8 cellular contexts compared by ENCODE assay signal in the genomic region with DNA sequence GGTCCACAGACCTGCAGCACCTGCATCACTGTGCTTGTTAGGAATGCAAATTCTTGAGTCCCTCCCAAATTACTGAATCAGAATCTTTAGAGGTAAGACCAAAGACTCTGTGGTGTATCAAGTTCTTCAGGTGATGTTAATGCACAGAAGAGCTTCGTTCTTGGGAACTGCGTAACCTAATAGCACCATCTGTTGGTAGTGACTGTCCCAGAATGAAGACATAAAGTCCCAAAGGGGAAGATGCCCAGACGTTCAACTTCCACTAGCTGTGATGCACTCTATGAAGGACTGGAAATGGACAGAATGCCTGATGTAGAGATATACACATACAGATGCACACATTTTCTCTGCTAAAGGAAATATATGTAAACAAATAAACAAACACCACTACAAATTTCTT.
DNase-seq lines count a peak whose midpoint lies in the region; ATAC-seq, FAIRE-seq and TF ChIP-seq lines count a peak whose summit lies in the region.

No MANE protein-coding gene starts in this region.

- no peaks in the 10 kb centered on the region for H3K36me3 Mint-ChIP-seq in stimulated activated naive B cell treated with anti-CD40 and anti-IgM and Interleukin-4, amounts not matched to agents 10 μg/mL and 1 μg/mL and 100 μg/mL, for 72 hours

- peak; percentile 78 for ATAC-seq in GM19467 (IDR thresholded peaks at IDR 0.05; ENCODE audit: unreplicated experiment)
- ATAC-seq in HG03460 (IDR thresholded peaks at IDR 0.05; ENCODE audit: unreplicated experiment) = peak; percentile 68
- peak; percentile 81 to 84 for ATAC-seq in stimulated activated naive B cell treated with anti-CD40 and anti-IgM and Interleukin-4, amounts not matched to agents 10 μg/mL and 1 μg/mL and 100 μg/mL, for 72 hours (replicated peaks)

- TF ChIP-seq CTCF in D721Med (IDR thresholded peaks at IDR 0.05; ENCODE audit: insufficient read depth, missing control alignments) (peak; percentile 61), PC-9 (conservative IDR thresholded peaks at IDR 0.05) (peak; percentile 31; the same call in 1 of the 2 replicates), tibial nerve (IDR thresholded peaks at IDR 0.05) (peak in 2 of 5 experiments; percentile 17 to 30)

- FAIRE-seq in D721Med (lab: Jason Lieb, UNC) = no peak
- peak; percentile 37 for FAIRE-seq in frontal cortex (lab: Jason Lieb, UNC)

- no peak overlapping the region for H3K4me2 ChIP-seq in PC-9

- no peaks in the 10 kb centered on the region for H4K20me1 ChIP-seq in PC-9 (ENCODE audit: insufficient read depth)

- H3K9me3 ChIP-seq in PC-9 (ENCODE audit: insufficient read depth, low read depth) (no peaks in the 10 kb centered on the region), tibial nerve (no peaks in the 10 kb centered on the region)

- no peaks in the 10 kb centered on the region for H3F3A ChIP-seq in PC-9 (ENCODE audit: insufficient read depth, low read depth)

- H3K4me1 Mint-ChIP-seq in stimulated activated naive B cell treated with anti-CD40 and anti-IgM and Interleukin-4, amounts not matched to agents 10 μg/mL and 1 μg/mL and 100 μg/mL, for 72 hours = peaks cover 2 to 4% of the 10 kb centered on the region in 2 donors

- DNase-seq in D721Med (ENCODE audit: insufficient read length, low spot score) (no peak), PC-9 (no peak), frontal cortex (ENCODE audit: low spot score in 2 of 2) (peak; percentile 6 to 7), tibial nerve (ENCODE audit: low spot score in 2 of 2) (no peak), DMS79 (lab: John Stamatoyannopoulos, UW) (no peak)
- DNase-seq in stimulated activated naive B cell treated with anti-CD40 and anti-IgM and Interleukin-4, amounts not matched to agents 10 μg/mL and 1 μg/mL and 100 μg/mL, for 72 hours = peak; percentile 8

- H3K36me3 ChIP-seq in PC-9 (ENCODE audit: low read depth) (no peaks in the 10 kb centered on the region), tibial nerve (no peaks in the 10 kb centered on the region)

- no peaks in the 10 kb centered on the region for H3K9me3 Mint-ChIP-seq in stimulated activated naive B cell treated with anti-CD40 and anti-IgM and Interleukin-4, amounts not matched to agents 10 μg/mL and 1 μg/mL and 100 μg/mL, for 72 hours

- H3K27me3 ChIP-seq in PC-9 (ENCODE audit: insufficient read depth, low read depth) = no peaks in the 10 kb centered on the region
- no peaks in the 10 kb centered on the region for H3K27me3 ChIP-seq in tibial nerve

- TF ChIP-seq EP300 in tibial nerve (IDR thresholded peaks at IDR 0.05) = no peak

- TF ChIP-seq POLR2A in tibial nerve (IDR thresholded peaks at IDR 0.05) = no peak

- H3K27ac ChIP-seq in PC-9 (no peak overlapping the region), tibial nerve (no peak overlapping the region)

- no TSS peak for BruUV-seq in PC-9 (replicated peaks; lab: Mats Ljungman, UMichigan)

- H3K27ac Mint-ChIP-seq in stimulated activated naive B cell treated with anti-CD40 and anti-IgM and Interleukin-4, amounts not matched to agents 10 μg/mL and 1 μg/mL and 100 μg/mL, for 72 hours = no peak overlapping the region

- H3K79me2 ChIP-seq in PC-9 (ENCODE audit: low read depth) = no peaks in the 10 kb centered on the region

- H3K4me1 ChIP-seq in PC-9 (replicated peaks; ENCODE audit: insufficient read depth) = no peaks in the 10 kb centered on the region
- H3K4me1 ChIP-seq in tibial nerve = no peaks in the 10 kb centered on the region

- no peak overlapping the region for H2AFZ ChIP-seq in PC-9

- H3K4me3 Mint-ChIP-seq in stimulated activated naive B cell treated with anti-CD40 and anti-IgM and Interleukin-4, amounts not matched to agents 10 μg/mL and 1 μg/mL and 100 μg/mL, for 72 hours = no peak overlapping the region

- H3K27me3 Mint-ChIP-seq in stimulated activated naive B cell treated with anti-CD40 and anti-IgM and Interleukin-4, amounts not matched to agents 10 μg/mL and 1 μg/mL and 100 μg/mL, for 72 hours = no peaks in the 10 kb centered on the region

- CTCF ChIA-PET in PC-9 (lab: Charles Lee) = no interaction called here

- intact Hi-C loops in PC-9 (cut with micrococcal nuclease; ENCODE audit: unreplicated experiment) = no loop called here

- H3K9me2 ChIP-seq in PC-9 (ENCODE audit: insufficient read depth) = no peaks in the 10 kb centered on the region

- 21 to 30% methylated on average over 3 of the region's 3 CpGs for WGBS in tibial nerve, 2 donors

- POLR2A ChIA-PET in PC-9 (lab: Charles Lee; ENCODE audit: unreplicated experiment) = no interaction called here

- H3K4me3 ChIP-seq in PC-9 (no peak overlapping the region), tibial nerve (no peak overlapping the region)

Comparison
In these comparisons a context has a peak if more than half of its experiments do, and no peak if none do; other contexts are left out.
1. DNase-seq: peak in frontal cortex (2 of 2) and stimulated activated naive B cell treated with anti-CD40 and anti-IgM and Interleukin-4, amounts not matched to agents 10 μg/mL and 1 μg/mL and 100 μg/mL, for 72 hours (single experiment); none in D721Med (single experiment), PC-9 (0 of 2), tibial nerve (0 of 2) and DMS79 (single experiment).
2. Peak in every context shown above with its lines, with median percentiles within 50 percentile points of each other: ATAC-seq.